In the genomic region with DNA sequence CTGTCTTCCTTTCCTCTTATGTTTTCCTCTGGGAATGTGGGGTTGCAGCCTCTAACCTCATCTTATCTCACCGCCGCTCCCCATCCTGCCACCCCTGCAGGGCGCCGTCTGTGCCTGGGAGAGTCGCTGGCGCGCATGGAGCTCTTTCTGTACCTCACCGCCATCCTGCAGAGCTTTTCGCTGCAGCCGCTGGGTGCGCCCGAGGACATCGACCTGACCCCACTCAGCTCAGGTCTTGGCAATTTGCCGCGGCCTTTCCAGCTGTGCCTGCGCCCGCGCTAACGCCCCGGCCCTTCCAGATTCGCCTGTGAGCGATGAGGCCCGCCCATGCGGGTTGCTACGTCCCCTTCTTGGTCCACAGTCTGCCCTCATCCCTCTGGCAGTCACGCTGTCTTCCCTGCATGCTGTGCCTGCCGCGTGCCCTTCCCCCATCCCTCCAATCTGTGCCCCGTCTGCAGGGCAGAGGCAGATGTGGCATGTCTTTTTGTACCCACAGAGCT, we compare ENCODE assay signal across 8 cellular contexts. TPM values are rescaled to one million over a fixed set of nuclear protein-coding genes. Genes with fewer than 3 reads are reported as not detected.
DNase-seq lines count a peak whose midpoint lies in the region; ATAC-seq and TF ChIP-seq lines count a peak whose summit lies in the region.
"Not testable (repeated sequence)": the region's sequence is repeated elsewhere in the genome, so short reads cannot be mapped to it uniquely, and the experiment has no call there.

No MANE protein-coding gene starts in this region.

- H3K4me3 ChIP-seq in DND-41 (ENCODE audit: low read depth in 1 of 2, low read length in 2 of 2); SJCRH30; colonic mucosa; retinal pigment epithelial cell (ENCODE audit: low read length): not testable (repeated sequence)

- H3K79me2 ChIP-seq in DND-41 (ENCODE audit: insufficient read depth, low read length): not testable (repeated sequence)

- peak overlapping the region; percentile 72 to 78 for H3K4me3 Mint-ChIP-seq in stimulated activated naive CD8-positive, alpha-beta T cell treated with anti-CD3 and anti-CD28 coated beads, Interleukin-15, amount 100 ng/mL, for 72 hours

- ATAC-seq in DND-41 (ENCODE audit: insufficient read depth, low read depth): 0 out of 3 replicates have a peak, but pooled peaks have one; percentile 31
- ATAC-seq in stimulated activated naive CD8-positive, alpha-beta T cell treated with anti-CD3 and anti-CD28 coated beads, Interleukin-15, amount 100 ng/mL, for 72 hours: peak; percentile 96

- TF ChIP-seq CTCF in DND-41 (IDR thresholded peaks at IDR 0.05; ENCODE audit: borderline replicate concordance, extremely low read depth, low read length, poor library complexity, severe bottlenecking); colonic mucosa (IDR thresholded peaks at IDR 0.05): not testable (repeated sequence)
- peak; percentile 34 for TF ChIP-seq CTCF in retinal pigment epithelial cell (conservative IDR thresholded peaks at IDR 0.05; ENCODE audit: low read depth, low read length)

- not testable (repeated sequence) for H3K4me2 ChIP-seq in DND-41 (ENCODE audit: insufficient read depth, low read length)

- H3K9me3 ChIP-seq in DND-41 (ENCODE audit: insufficient read depth, low read length, severe bottlenecking); SJCRH30 (replicated peaks); colonic mucosa: not testable (repeated sequence)

- H3K4me1 ChIP-seq in DND-41 (ENCODE audit: insufficient read depth, low read length); SJCRH30; colonic mucosa: not testable (repeated sequence)

- H3K9ac ChIP-seq in DND-41 (ENCODE audit: low read depth, low read length); colonic mucosa (ENCODE audit: low read depth in 2 of 2, low read length in 2 of 2): not testable (repeated sequence)

- not testable (repeated sequence) for H3K36me3 ChIP-seq in DND-41 (ENCODE audit: insufficient read depth, low read length); SJCRH30; colonic mucosa

- peak overlapping the region in 1 of 2 donors; percentile 84 for H3K27ac Mint-ChIP-seq in stimulated activated naive CD8-positive, alpha-beta T cell treated with anti-CD3 and anti-CD28 coated beads, Interleukin-15, amount 100 ng/mL, for 72 hours

- H3K9me3 Mint-ChIP-seq in stimulated activated naive CD8-positive, alpha-beta T cell treated with anti-CD3 and anti-CD28 coated beads, Interleukin-15, amount 100 ng/mL, for 72 hours: not testable (repeated sequence)

- H3K27me3 Mint-ChIP-seq in stimulated activated naive CD8-positive, alpha-beta T cell treated with anti-CD3 and anti-CD28 coated beads, Interleukin-15, amount 100 ng/mL, for 72 hours: peaks cover 22% of the 10 kb centered on the region

- intact Hi-C loops in colonic mucosa (cut with DNase I): not testable (repeated sequence)

- not testable (repeated sequence) for H3K27ac ChIP-seq in DND-41 (ENCODE audit: low read length); SJCRH30; colonic mucosa

- not testable (repeated sequence) for DNase-seq in DND-41; retinal pigment epithelial cell (ENCODE audit: low read depth)
- DNase-seq in LHCN-M2 (ENCODE audit: low read depth) (peak; percentile 51), SJCRH30 (peak; percentile 85 to 91), colonic mucosa (peak; percentile 94), islet precursor cell (peak; percentile 84)
- peak; percentile 88 for DNase-seq in activated CD8-positive, alpha-beta memory T cell treated with anti-CD3 and anti-CD28 coated beads, Interleukin-2, amount 50 U/mL, for 48 hours
- DNase-seq in stimulated activated naive CD8-positive, alpha-beta T cell treated with anti-CD3 and anti-CD28 coated beads, Interleukin-15, amount 100 ng/mL, for 72 hours: peak; percentile 67 to 77

- not testable (repeated sequence) for H3K27me3 ChIP-seq in DND-41 (ENCODE audit: insufficient read depth, low read length, poor library complexity); SJCRH30; colonic mucosa

- H2AFZ ChIP-seq in DND-41 (ENCODE audit: low read depth, low read length): not testable (repeated sequence)

- peaks cover 27% of the 10 kb centered on the region for H3K4me1 Mint-ChIP-seq in stimulated activated naive CD8-positive, alpha-beta T cell treated with anti-CD3 and anti-CD28 coated beads, Interleukin-15, amount 100 ng/mL, for 72 hours

- H4K20me1 ChIP-seq in DND-41 (ENCODE audit: insufficient read depth, low read length): not testable (repeated sequence)

RNA-seq across cellular contexts. Expression of gene CYP2F1, which starts 13.6 kb away (rescaled TPM):
- total RNA-seq in LHCN-M2 (2014; rRNA removed) (not detected in 2 replicates), colonic mucosa (not detected)
- polyA plus RNA-seq in LHCN-M2 (2012): 0.06 TPM
- total RNA-seq in SJCRH30 (2014; rRNA removed; shearing (Covaris generic)): not detected in 2 replicates

RNA-seq across cellular contexts. Expression of gene CYP2A13, which starts 39.6 kb away (rescaled TPM):
- total RNA-seq in LHCN-M2 (2014; rRNA removed): not detected in 2 replicates
- polyA plus RNA-seq in LHCN-M2 (2012): not detected
- not detected in 2 replicates for total RNA-seq in SJCRH30 (2014; rRNA removed; shearing (Covaris generic))
- not detected for total RNA-seq in colonic mucosa
